ENCODE assay signal across 14 cellular contexts in the genomic region with DNA sequence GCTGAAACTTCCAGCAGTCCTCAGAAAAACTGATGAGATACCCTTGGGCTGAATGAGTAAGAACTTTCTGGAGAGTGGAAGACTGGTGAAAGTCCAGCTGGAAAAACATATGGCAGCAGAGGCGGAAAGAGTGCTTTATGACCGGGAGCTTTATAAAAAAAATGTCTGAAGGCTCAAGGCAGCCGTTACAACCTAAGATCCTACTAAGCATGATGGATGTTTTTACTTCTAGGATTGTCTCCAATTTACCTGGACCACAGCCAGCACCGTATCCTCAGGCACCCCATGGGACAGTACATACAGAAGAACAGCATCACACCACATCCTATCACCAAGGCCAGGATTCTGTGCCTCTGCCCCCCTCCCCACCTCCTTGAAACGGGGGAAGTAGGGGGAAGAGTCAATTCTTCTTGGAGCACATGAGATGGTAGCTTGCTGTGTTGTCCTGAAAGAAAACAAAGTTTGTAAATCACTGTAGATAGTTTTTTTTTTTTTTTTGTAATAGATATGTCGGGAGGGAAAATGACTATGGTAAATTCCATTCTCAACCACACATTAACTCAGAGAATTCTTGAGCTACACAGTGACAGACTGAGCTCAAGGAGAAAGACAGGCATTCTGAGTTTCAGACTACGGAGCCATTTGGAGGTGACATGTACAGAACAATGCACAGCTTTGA. TPM values are rescaled to one million over a fixed set of nuclear protein-coding genes. Genes with fewer than 3 reads are reported as not detected.
DNase-seq lines count a peak whose midpoint lies in the region; ATAC-seq, FAIRE-seq and TF ChIP-seq lines count a peak whose summit lies in the region.
"Had no signal": no experiment of that assay in that cellular context is flagged by ENCODE, and none has a peak within 500 bp of the region (broad histone marks: within the 10 kb centered on the region; RNA-seq: fewer than 3 reads in every experiment).

No MANE protein-coding gene starts in this region.

- H4K8ac ChIP-seq in H1 (ENCODE audit: extremely low read depth, insufficient read depth, low read length): no peak overlapping the region

- POLR2A ChIA-PET in H1 (lab: Charles Lee; ENCODE audit: partially characterized antibody): interaction anchor here (0.8 to 1.2 kb wide), 2 partner anchors 9 to 10 kb away, joined by 4 read pairs; no protein-coding TSS in a partner anchor
- POLR2A ChIA-PET in RWPE1 (lab: Yijun Ruan, JAX; ENCODE audit: low non-redundant PET): no interaction called here

- no peak overlapping the region for H3K9ac ChIP-seq in H1 (replicated peaks in 1 of 4; ENCODE audit: extremely low read depth in 1 of 4, low read depth in 3 of 4, low read length in 3 of 4)

- H3K36me3 ChIP-seq in H1 (ENCODE audit: control insufficient read depth in 2 of 4, insufficient read depth in 4 of 4, low read length in 3 of 4) (no peaks in the 10 kb centered on the region), gastrocnemius medialis (no peaks in the 10 kb centered on the region)

- TF ChIP-seq EP300 in H1 (IDR thresholded peaks at IDR 0.05; ENCODE audit: borderline replicate concordance in 1 of 2, low read depth in 2 of 2, low read length in 2 of 2): no peak

- DNase-seq in ELR (ENCODE audit: low read depth): peak; percentile 68
- DNase-seq in NCI-H524 treated with DMSO at 0.1 percent for 48 hours (lab: John Stamatoyannopoulos, UW): peak; percentile 83
- no peak for DNase-seq in H1 (ENCODE audit: low read depth in 1 of 2, low spot score in 2 of 2)
- DNase-seq in gastrocnemius medialis: no peak
- no peak for DNase-seq in activated CD8-positive, alpha-beta memory T cell treated with anti-CD3 and anti-CD28 coated beads, Interleukin-2, amount 50 U/mL, for 4 hours
- DNase-seq in RWPE1 (ENCODE audit: low spot score): no peak
- DNase-seq: activated gamma-delta T cell treated with Interleukin-2 at 50 U/mL for 16 hours; effector CD8-positive, alpha-beta T cell; naive B cell; NCI-H1105; PC-3; stimulated activated naive CD4-positive, alpha-beta T cell had no signal

- H2AK5ac ChIP-seq in H1 (ENCODE audit: low read depth, low read length): no peak overlapping the region

- no peak overlapping the region for H2BK120ac ChIP-seq in H1 (replicated peaks; ENCODE audit: low read depth, low read length)

- no peak overlapping the region for H3K56ac ChIP-seq in H1 (replicated peaks; ENCODE audit: insufficient read length, low read depth, low read length)

- H3K4ac ChIP-seq in H1 (replicated peaks; ENCODE audit: insufficient read length, low read depth, low read length): no peak overlapping the region

- ATAC-seq in gastrocnemius medialis: no peak
- ATAC-seq in GM21619 (IDR thresholded peaks at IDR 0.05; ENCODE audit: unreplicated experiment): no peak
- ATAC-seq: PC-3 had no signal

- CTCF ChIA-PET in H1 (lab: Charles Lee; ENCODE audit: partially characterized antibody): interaction anchor here (0.7 to 1.2 kb wide), 3 partner anchors 10 to 48 kb away, joined by 3 to 4 read pairs (median 4); no protein-coding TSS in a partner anchor
- CTCF ChIA-PET in RWPE1 (lab: Yijun Ruan, JAX): interaction anchor here (0.5 to 0.8 kb wide), 3 partner anchors 8 to 254 kb away, joined by 3 read pairs; no protein-coding TSS in a partner anchor

- H3K14ac ChIP-seq in H1 (ENCODE audit: insufficient read length): no peak overlapping the region

- no peak overlapping the region; the same call in 1 of the 2 replicates for H2BK12ac ChIP-seq in H1 (ENCODE audit: low read depth, low read length)

- no peak overlapping the region for H4K5ac ChIP-seq in H1 (ENCODE audit: insufficient read length, low read depth, low read length)

- TF ChIP-seq RAD21 in H1 (IDR thresholded peaks at IDR 0.05 in 1 of 2, conservative IDR thresholded peaks at IDR 0.05 in 1 of 2; ENCODE audit: low read depth in 2 of 2, low read length in 2 of 2): no peak

- H2AFZ ChIP-seq in H1 (ENCODE audit: low read length): no peak overlapping the region

- H3K4me1 ChIP-seq in H1 (replicated peaks in 1 of 4; ENCODE audit: control insufficient read depth in 3 of 4, insufficient read depth in 4 of 4, low read length in 3 of 4) (peaks cover 0 to 12% (median 5%) of the 10 kb centered on the region in 4 experiments; a peak in 3 of 7 replicates), gastrocnemius medialis (peaks cover 41 to 52% of the 10 kb centered on the region in 2 donors)

- no peak overlapping the region for H3K4me2 ChIP-seq in H1 (ENCODE audit: insufficient read depth in 1 of 2, low read depth in 2 of 2, low read length in 2 of 2)

- H3K79me1 ChIP-seq in H1 (ENCODE audit: low read depth, low read length): no peaks in the 10 kb centered on the region

- in situ Hi-C loops in gastrocnemius medialis (cut with MboI; ENCODE audit: low sequenced_read_pairs in 4 of 4): loop anchor here in 3 of 4 donors (10.0 to 25.0 kb wide), 2 partner anchors 93 to 266 kb away; no protein-coding TSS in a partner anchor

- no peaks in the 10 kb centered on the region for H3K79me2 ChIP-seq in H1 (ENCODE audit: control insufficient read depth in 1 of 2, insufficient read depth in 2 of 2, low read length in 2 of 2)

- H4K20me1 ChIP-seq in H1 (replicated peaks in 1 of 2; ENCODE audit: control insufficient read depth in 1 of 2, insufficient read depth in 2 of 2, low read length in 2 of 2): no peaks in the 10 kb centered on the region

- H3K27ac ChIP-seq in H1 (ENCODE audit: low read depth, low read length) (no peak overlapping the region), gastrocnemius medialis (peak overlapping the region; percentile 24 to 40 (median 26)), RWPE1 (no peak overlapping the region)
- H3K27ac ChIP-seq: HL-60 had no signal

- H3K4me3 ChIP-seq in H1 (ENCODE audit: extremely low read depth in 1 of 4, insufficient read depth in 2 of 4, low read depth in 3 of 4, low read length in 4 of 4): no peak overlapping the region
- H3K4me3 ChIP-seq in gastrocnemius medialis: no peak overlapping the region

- H2BK15ac ChIP-seq in H1 (ENCODE audit: low read length): no peak overlapping the region; the same call in 1 of the 2 replicates

- no peaks in the 10 kb centered on the region for H3K23me2 ChIP-seq in H1 (ENCODE audit: low read depth, low read length)

- no peak overlapping the region for H3K23ac ChIP-seq in H1 (ENCODE audit: insufficient read length)

- no peak for TF ChIP-seq CTCF in H1 (IDR thresholded peaks at IDR 0.05; ENCODE audit: control extremely low read depth in 1 of 3, insufficient read depth in 1 of 3, low read depth in 1 of 3, low read length in 3 of 3)
- no peak for TF ChIP-seq CTCF in gastrocnemius medialis (IDR thresholded peaks at IDR 0.05 in 4 of 5, conservative IDR thresholded peaks at IDR 0.05 in 1 of 5)
- TF ChIP-seq CTCF in RWPE1 (conservative IDR thresholded peaks at IDR 0.05; ENCODE audit: low read depth): no peak

- no peak overlapping the region for H3K18ac ChIP-seq in H1 (ENCODE audit: extremely low read depth, low read length)

- no peaks in the 10 kb centered on the region for H3K27me3 ChIP-seq in H1 (replicated peaks in 1 of 4; ENCODE audit: control insufficient read depth in 3 of 4, extremely low read depth in 1 of 4, insufficient read depth in 3 of 4, low read length in 3 of 4)
- H3K27me3 ChIP-seq in gastrocnemius medialis: no peaks in the 10 kb centered on the region

- intact Hi-C loops in gastrocnemius medialis (cut with DNase I; ENCODE audit: low total_unique reads): loop anchor here (2.0 to 5.0 kb wide), 2 partner anchors 63 to 151 kb away; no protein-coding TSS in a partner anchor

- 88% methylated on average over 7 of the region's 7 CpGs; no CpG with 5 or more reads in 1 of the 2 experiments for WGBS in H1 (ENCODE audit: extremely low coverage in 1 of 2, insufficient coverage in 1 of 2, insufficient read length in 1 of 2, insufficient replicate concordance in 2 of 2, low coverage in 1 of 2, low lambda C conversion rate in 2 of 2, missing lambda C conversion rate in 1 of 2), 2 experiments

- FAIRE-seq in H1 (lab: Jason Lieb, UNC): no peak

- H3K9me3 ChIP-seq in H1 (ENCODE audit: insufficient read depth in 2 of 2, low read depth in 1 of 2, low read length in 1 of 2): no peaks in the 10 kb centered on the region
- no peaks in the 10 kb centered on the region for H3K9me3 ChIP-seq in gastrocnemius medialis

- TF ChIP-seq POLR2A in H1 (IDR thresholded peaks at IDR 0.05; ENCODE audit: control extremely low read depth in 1 of 2, low read depth in 2 of 2, low read length in 2 of 2): no peak
- no peak for TF ChIP-seq POLR2A in gastrocnemius medialis (IDR thresholded peaks at IDR 0.05)

- peak overlapping the region; percentile 56 for H4K91ac ChIP-seq in H1 (replicated peaks; ENCODE audit: insufficient read length, low read length)

- peak overlapping the region; percentile 17; the same call in 1 of the 2 replicates for H2BK20ac ChIP-seq in H1 (ENCODE audit: low read length)

- H2BK5ac ChIP-seq in H1 (ENCODE audit: low read depth, low read length): peak overlapping the region; percentile 27; the same call in 1 of the 2 replicates

TF ChIP-seq in H1, 55 proteins besides CTCF, POLR2A, EP300 and RAD21 (continues in another document):
- TF ChIP-seq BRCA1 (IDR thresholded peaks at IDR 0.05; ENCODE audit: low read depth, low read length): no peak
- TF ChIP-seq SRF (IDR thresholded peaks at IDR 0.05; ENCODE audit: low read depth, low read length): no peak
- no peak for TF ChIP-seq EGR1 (IDR thresholded peaks at IDR 0.05; ENCODE audit: borderline replicate concordance, low read depth, low read length)
- TF ChIP-seq MAFK (IDR thresholded peaks at IDR 0.05; ENCODE audit: low read depth, low read length): no peak
- no peak for TF ChIP-seq NANOG (IDR thresholded peaks at IDR 0.05; ENCODE audit: insufficient read depth, low read depth, low read length, poor library complexity, severe bottlenecking)
- TF ChIP-seq JUND (IDR thresholded peaks at IDR 0.05; ENCODE audit: low read length): no peak
- TF ChIP-seq BCL11A (IDR thresholded peaks at IDR 0.05; ENCODE audit: low read depth in 2 of 2, low read length in 2 of 2): no peak
- no peak for TF ChIP-seq SP1 (IDR thresholded peaks at IDR 0.05; ENCODE audit: low read depth, low read length)
- no peak for TF ChIP-seq GABPA (IDR thresholded peaks at IDR 0.05; ENCODE audit: borderline replicate concordance, insufficient read depth, low read length)

RNA-seq across cellular contexts. Expression of a gene that starts 11.8 kb away (rescaled TPM):
- 67.5 and 68.9 TPM in 2 replicates for total RNA-seq in H1 (2021; fragmentation: NEBNext Ultra II Directional; extraction: Animal tissue kit (Norgen Biotek cat#: 25700))
- polyA plus RNA-seq in H1 (2011; rRNA removed): 24.9 and 36.0 TPM in 2 replicates
- 14.9 TPM for polyA plus RNA-seq in H1 (2011; cell fraction: cytosol; rRNA removed)
- 108 TPM for polyA plus RNA-seq in H1 (2011; cell fraction: nucleus; rRNA removed)
- polyA plus RNA-seq in H1 (2012, experiment 1 of 2): 22.9 to 44.8 TPM (median 38.6 TPM) in 4 replicates
- 26.3 TPM for polyA plus RNA-seq in H1 (2012, experiment 2 of 2)
- 31.8 TPM for polyA plus RNA-seq in H1 (2013, experiment 1 of 2)
- 31.3 TPM for polyA plus RNA-seq in H1 (2013, experiment 2 of 2)
- 22.1 and 38.7 TPM in 2 replicates for polyA minus RNA-seq in H1 (2011; rRNA and poly(A)+ RNA removed)
- polyA minus RNA-seq in H1 (2011; cell fraction: cytosol; rRNA and poly(A)+ RNA removed): 41.8 TPM
- 37.3 TPM for polyA minus RNA-seq in H1 (2011; cell fraction: nucleus; rRNA and poly(A)+ RNA removed)
- total RNA-seq in gastrocnemius medialis: 10 to 100 TPM; 32.2 to 92.0 (median 52.2) TPM

Comparison
In these comparisons a context has a peak if more than half of its experiments do, and no peak if none do; other contexts are left out.
1. DNase-seq: peak in ELR (single experiment) and NCI-H524 treated with DMSO at 0.1 percent for 48 hours (single experiment); none in H1 (0 of 2), gastrocnemius medialis (0 of 2), activated CD8-positive, alpha-beta memory T cell treated with anti-CD3 and anti-CD28 coated beads, Interleukin-2, amount 50 U/mL, for 4 hours (single experiment) and RWPE1 (single experiment).
2. H3K27ac ChIP-seq: peak in gastrocnemius medialis (4 of 4); none in H1 (single experiment) and RWPE1 (single experiment).